Comparison of ENCODE assay signal across 1 cellular context in the genomic region with DNA sequence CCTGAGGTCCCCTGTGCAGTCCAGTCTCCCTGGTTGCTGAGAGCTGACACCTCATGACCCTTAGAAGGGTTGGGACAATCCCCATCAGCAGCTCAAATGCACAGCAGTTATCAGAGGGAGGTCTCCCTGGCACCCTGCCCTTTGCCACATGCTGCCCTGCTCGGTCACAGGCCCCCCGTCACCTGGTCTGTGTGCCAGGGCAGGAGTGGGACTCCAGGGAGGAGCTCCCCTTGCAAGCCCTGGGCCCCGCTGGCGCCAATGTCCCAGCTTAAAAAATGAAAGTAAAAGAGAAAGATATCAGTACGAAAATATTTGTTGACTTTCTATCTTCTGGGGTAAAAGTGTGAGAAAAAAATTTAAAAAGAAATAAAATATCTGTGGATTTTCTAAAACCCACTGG.
TF ChIP-seq lines count a peak whose summit lies in the region.

No MANE protein-coding gene starts in this region.

TF ChIP-seq in GM12878, 131 proteins besides CTCF, POLR2A, EP300 and RAD21:
- TF ChIP-seq RAD51 (IDR thresholded peaks at IDR 0.05) = no peak
- TF ChIP-seq ASH2L (IDR thresholded peaks at IDR 0.05; ENCODE audit: borderline replicate concordance, low read depth) = no peak
- no peak for TF ChIP-seq ESRRA (IDR thresholded peaks at IDR 0.05; ENCODE audit: low read length)
- no peak for TF ChIP-seq BMI1 (IDR thresholded peaks at IDR 0.05; ENCODE audit: borderline replicate concordance)
- TF ChIP-seq PML (IDR thresholded peaks at IDR 0.05; ENCODE audit: low read length) = no peak
- TF ChIP-seq, protein P1, sequence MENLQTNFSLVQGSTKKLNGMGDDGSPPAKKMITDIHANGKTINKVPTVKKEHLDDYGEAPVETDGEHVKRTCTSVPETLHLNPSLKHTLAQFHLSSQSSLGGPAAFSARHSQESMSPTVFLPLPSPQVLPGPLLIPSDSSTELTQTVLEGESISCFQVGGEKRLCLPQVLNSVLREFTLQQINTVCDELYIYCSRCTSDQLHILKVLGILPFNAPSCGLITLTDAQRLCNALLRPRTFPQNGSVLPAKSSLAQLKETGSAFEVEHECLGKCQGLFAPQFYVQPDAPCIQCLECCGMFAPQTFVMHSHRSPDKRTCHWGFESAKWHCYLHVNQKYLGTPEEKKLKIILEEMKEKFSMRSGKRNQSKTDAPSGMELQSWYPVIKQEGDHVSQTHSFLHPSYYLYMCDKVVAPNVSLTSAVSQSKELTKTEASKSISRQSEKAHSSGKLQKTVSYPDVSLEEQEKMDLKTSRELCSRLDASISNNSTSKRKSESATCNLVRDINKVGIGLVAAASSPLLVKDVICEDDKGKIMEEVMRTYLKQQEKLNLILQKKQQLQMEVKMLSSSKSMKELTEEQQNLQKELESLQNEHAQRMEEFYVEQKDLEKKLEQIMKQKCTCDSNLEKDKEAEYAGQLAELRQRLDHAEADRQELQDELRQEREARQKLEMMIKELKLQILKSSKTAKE (IDR thresholded peaks at IDR 0.05; ENCODE audit: low read depth, poor library complexity, severe bottlenecking) = no peak
- no peak for TF ChIP-seq JUND (IDR thresholded peaks at IDR 0.05; ENCODE audit: low read depth, low read length)
- TF ChIP-seq HDAC6 (IDR thresholded peaks at IDR 0.05; ENCODE audit: unreplicated experiment) = no peak
- TF ChIP-seq, protein P2, sequence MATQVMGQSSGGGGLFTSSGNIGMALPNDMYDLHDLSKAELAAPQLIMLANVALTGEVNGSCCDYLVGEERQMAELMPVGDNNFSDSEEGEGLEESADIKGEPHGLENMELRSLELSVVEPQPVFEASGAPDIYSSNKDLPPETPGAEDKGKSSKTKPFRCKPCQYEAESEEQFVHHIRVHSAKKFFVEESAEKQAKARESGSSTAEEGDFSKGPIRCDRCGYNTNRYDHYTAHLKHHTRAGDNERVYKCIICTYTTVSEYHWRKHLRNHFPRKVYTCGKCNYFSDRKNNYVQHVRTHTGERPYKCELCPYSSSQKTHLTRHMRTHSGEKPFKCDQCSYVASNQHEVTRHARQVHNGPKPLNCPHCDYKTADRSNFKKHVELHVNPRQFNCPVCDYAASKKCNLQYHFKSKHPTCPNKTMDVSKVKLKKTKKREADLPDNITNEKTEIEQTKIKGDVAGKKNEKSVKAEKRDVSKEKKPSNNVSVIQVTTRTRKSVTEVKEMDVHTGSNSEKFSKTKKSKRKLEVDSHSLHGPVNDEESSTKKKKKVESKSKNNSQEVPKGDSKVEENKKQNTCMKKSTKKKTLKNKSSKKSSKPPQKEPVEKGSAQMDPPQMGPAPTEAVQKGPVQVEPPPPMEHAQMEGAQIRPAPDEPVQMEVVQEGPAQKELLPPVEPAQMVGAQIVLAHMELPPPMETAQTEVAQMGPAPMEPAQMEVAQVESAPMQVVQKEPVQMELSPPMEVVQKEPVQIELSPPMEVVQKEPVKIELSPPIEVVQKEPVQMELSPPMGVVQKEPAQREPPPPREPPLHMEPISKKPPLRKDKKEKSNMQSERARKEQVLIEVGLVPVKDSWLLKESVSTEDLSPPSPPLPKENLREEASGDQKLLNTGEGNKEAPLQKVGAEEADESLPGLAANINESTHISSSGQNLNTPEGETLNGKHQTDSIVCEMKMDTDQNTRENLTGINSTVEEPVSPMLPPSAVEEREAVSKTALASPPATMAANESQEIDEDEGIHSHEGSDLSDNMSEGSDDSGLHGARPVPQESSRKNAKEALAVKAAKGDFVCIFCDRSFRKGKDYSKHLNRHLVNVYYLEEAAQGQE (IDR thresholded peaks at IDR 0.05; ENCODE audit: low read depth, low read length) = no peak
